Comparison of ENCODE assay signal across 1 cellular context in genomic region chr1:84689514-84690396, GRCh38.
TF ChIP-seq lines count a peak whose summit lies in the region.

No MANE protein-coding gene starts in this region.

TF ChIP-seq in GM12878, 131 proteins besides CTCF, POLR2A, EP300 and RAD21 (continued from another document):
- TF ChIP-seq STAT3 (IDR thresholded peaks at IDR 0.05; ENCODE audit: low read depth, low read length) (no peak), TAF1 (IDR thresholded peaks at IDR 0.05; ENCODE audit: borderline replicate concordance, low read depth, low read length) (0 out of 2 replicates have a peak, but pooled peaks have one; percentile 12), RCOR1 (conservative IDR thresholded peaks at IDR 0.05; ENCODE audit: low read depth, low read length) (no peak), SMARCA5 (IDR thresholded peaks at IDR 0.05) (0 out of 2 replicates have a peak, but pooled peaks have one; percentile 43)
TF ChIP-seq in GM12878: peak in this region for 10.
